ENCODE assay signal across 16 cellular contexts in the genomic region with DNA sequence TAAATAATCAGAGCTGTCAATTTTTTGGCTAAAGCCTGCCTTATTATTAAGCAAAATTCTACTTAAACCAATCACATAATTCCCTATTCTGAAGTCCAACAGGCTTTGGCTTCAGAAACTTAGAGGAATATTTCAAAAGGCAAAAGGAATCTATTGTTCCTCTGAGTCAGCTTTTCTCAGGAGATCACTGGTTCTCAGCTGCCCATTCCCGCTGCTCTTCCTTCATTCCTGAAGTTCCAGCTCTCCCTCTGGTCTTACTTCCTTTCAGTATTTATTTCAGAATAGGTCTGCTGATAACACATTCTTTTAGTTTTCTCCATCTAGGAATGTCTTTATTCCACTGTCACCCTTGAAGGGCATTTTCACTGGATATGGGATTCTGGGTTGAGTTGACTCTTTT.
A peak's percentile ranks its signal among the peaks of the same experiment; 100 is the strongest.
DNase-seq lines count a peak whose midpoint lies in the region; ATAC-seq and TF ChIP-seq lines count a peak whose summit lies in the region.
"Had no signal": no experiment of that assay in that cellular context is flagged by ENCODE, and none has a peak within 500 bp of the region (broad histone marks: within the 10 kb centered on the region; RNA-seq: fewer than 3 reads in every experiment).

No MANE protein-coding gene starts in this region.

- no peak overlapping the region for H3K4ac ChIP-seq in mesenchymal stem cell (ENCODE audit: low read depth in 1 of 2, low read length in 2 of 2)

- H3K79me2 ChIP-seq in ACC112 (ENCODE audit: control insufficient read depth, insufficient read depth, low read length, unreplicated experiment) = no peaks in the 10 kb centered on the region
- no peaks in the 10 kb centered on the region for H3K79me2 ChIP-seq in Loucy (ENCODE audit: insufficient read depth, low read length)
- no peaks in the 10 kb centered on the region for H3K79me2 ChIP-seq in Karpas-422 (ENCODE audit: low read length)

- no peak overlapping the region for H3K18ac ChIP-seq in mesenchymal stem cell (ENCODE audit: low read depth in 1 of 2, low read length in 2 of 2)

- no peak overlapping the region for H3K4me2 ChIP-seq in Loucy (ENCODE audit: low read depth, low read length, poor library complexity, severe bottlenecking)
- H3K4me2 ChIP-seq in mesenchymal stem cell (ENCODE audit: low read length, poor library complexity, severe bottlenecking) = no peak overlapping the region
- H3K4me2 ChIP-seq in Karpas-422 (ENCODE audit: low read depth, low read length, poor library complexity, severe bottlenecking) = no peak overlapping the region

- peaks cover 6% of the 10 kb centered on the region for H3K79me1 ChIP-seq in mesenchymal stem cell (replicated peaks; ENCODE audit: low read length, poor library complexity, severe bottlenecking)

- H2AK5ac ChIP-seq in mesenchymal stem cell (ENCODE audit: low read length, severe bottlenecking) = no peak overlapping the region

- no peaks in the 10 kb centered on the region for H3F3A ChIP-seq in Loucy (ENCODE audit: low read depth)

- H3K4me3 ChIP-seq in ACC112 (ENCODE audit: low read depth, low read length) (peak overlapping the region; percentile 3; the same call in 1 of the 2 replicates), Loucy (ENCODE audit: low read length, poor library complexity, severe bottlenecking) (no peak overlapping the region), mesenchymal stem cell (ENCODE audit: insufficient read depth in 1 of 2, low read depth in 1 of 2, low read length in 2 of 2) (peak overlapping the region in 1 of 2 experiments; percentile 38), Karpas-422 (ENCODE audit: low read length) (no peak overlapping the region)
- H3K4me3 ChIP-seq: heart right ventricle, upper lobe of left lung had no signal

- no peak overlapping the region for H2BK5ac ChIP-seq in mesenchymal stem cell (ENCODE audit: low read depth, low read length, poor library complexity, severe bottlenecking)

- H4K91ac ChIP-seq in mesenchymal stem cell (ENCODE audit: low read length) = no peak overlapping the region

- no peak overlapping the region for H2BK15ac ChIP-seq in mesenchymal stem cell (ENCODE audit: low read depth, poor library complexity, severe bottlenecking)

- H3K9me2 ChIP-seq in Loucy (replicated peaks; ENCODE audit: low read depth, low read length) = no peaks in the 10 kb centered on the region
- H3K9me2 ChIP-seq in Karpas-422 (replicated peaks; ENCODE audit: insufficient read depth, low read length) = no peaks in the 10 kb centered on the region

- H3K23ac ChIP-seq in mesenchymal stem cell (ENCODE audit: low read length in 2 of 2) = no peak overlapping the region

- H2BK120ac ChIP-seq in mesenchymal stem cell (ENCODE audit: low read depth, low read length) = no peak overlapping the region

- no peak overlapping the region for H2BK12ac ChIP-seq in mesenchymal stem cell (ENCODE audit: low read length in 2 of 2)

- no peaks in the 10 kb centered on the region for H4K20me1 ChIP-seq in Loucy (ENCODE audit: insufficient read depth, low read length, poor library complexity, severe bottlenecking)
- H4K20me1 ChIP-seq in Karpas-422 (ENCODE audit: insufficient read depth, low read depth, low read length) = no peaks in the 10 kb centered on the region

- TF ChIP-seq CTCF in Loucy (conservative IDR thresholded peaks at IDR 0.05; ENCODE audit: low read length) (no peak), omental fat pad (IDR thresholded peaks at IDR 0.05) (no peak)

- 0% methylated on average over 1 of the region's 1 CpG for WGBS in mesenchymal stem cell

- H3K27me3 ChIP-seq in ACC112 (ENCODE audit: insufficient read depth, low read length) (no peaks in the 10 kb centered on the region), Loucy (ENCODE audit: insufficient read depth, low read length, poor library complexity, severe bottlenecking) (no peaks in the 10 kb centered on the region), mesenchymal stem cell (ENCODE audit: control insufficient read depth in 1 of 2, insufficient read depth in 1 of 2, low read length in 2 of 2) (no peaks in the 10 kb centered on the region), Karpas-422 (ENCODE audit: low read length) (no peaks in the 10 kb centered on the region)
- H3K27me3 ChIP-seq: heart right ventricle, upper lobe of left lung had no signal

- no peak overlapping the region for H3K14ac ChIP-seq in mesenchymal stem cell (ENCODE audit: low read length in 2 of 2)

- DNase-seq in dermis blood vessel endothelial cell (peak; percentile 38), mesenchymal stem cell (peak; percentile 76), Karpas-422 (no peak), omental fat pad (ENCODE audit: low spot score) (no peak)
- DNase-seq: activated CD4-positive, CD25-positive, alpha-beta regulatory T cell; activated CD8-positive, alpha-beta memory T cell treated with anti-CD3 and anti-CD28 coated beads, Interleukin-2, amount 50 U/mL, for 4 hours; heart right ventricle; NCI-H2029 treated with DMSO at 0.1 percent for 48 hours; SHP77 treated with DMSO at 0.1 percent for 48 hours; stimulated activated CD8-positive, alpha-beta memory T cell treated with anti-CD3 and anti-CD28 coated beads, Interleukin-4, amount 100 ng/mL, for 48 hours; upper lobe of left lung had no signal

- H3K27ac ChIP-seq in ACC112 (ENCODE audit: low read depth, low read length) (peak overlapping the region; percentile 25; the same call in 1 of the 2 replicates), mesenchymal stem cell (ENCODE audit: low read length, poor library complexity, severe bottlenecking) (peak overlapping the region; percentile 88), Karpas-422 (ENCODE audit: low read length) (no peak overlapping the region)
- H3K27ac ChIP-seq: neutrophil had no signal

- peaks cover 13% of the 10 kb centered on the region for H3K4me1 ChIP-seq in ACC112 (ENCODE audit: control insufficient read depth, insufficient read depth, low read length, unreplicated experiment)
- H3K4me1 ChIP-seq in Loucy (ENCODE audit: insufficient read depth, low read length, poor library complexity, severe bottlenecking) = peaks cover 27% of the 10 kb centered on the region
- peaks cover 9% of the 10 kb centered on the region for H3K4me1 ChIP-seq in mesenchymal stem cell (ENCODE audit: control insufficient read depth, insufficient read depth, low read depth, low read length)
- H3K4me1 ChIP-seq in Karpas-422 (ENCODE audit: low read length) = peaks cover 6% of the 10 kb centered on the region
- H3K4me1 ChIP-seq: upper lobe of left lung had no signal

- no peak overlapping the region for H3K9ac ChIP-seq in Loucy (ENCODE audit: low read depth, low read length, poor library complexity, severe bottlenecking)
- peak overlapping the region; percentile 62 for H3K9ac ChIP-seq in mesenchymal stem cell (ENCODE audit: low read length)
- no peak overlapping the region for H3K9ac ChIP-seq in Karpas-422 (ENCODE audit: low read length)

- no peak for ATAC-seq in HG02840 (IDR thresholded peaks at IDR 0.05; ENCODE audit: low FRiP score, unreplicated experiment)
- no peak for ATAC-seq in GM21529 (IDR thresholded peaks at IDR 0.05; ENCODE audit: unreplicated experiment)
- no peak for ATAC-seq in omental fat pad (ENCODE audit: low FRiP score)

- H2AFZ ChIP-seq in ACC112 (ENCODE audit: low read length, unreplicated experiment) = peak overlapping the region; percentile 43
- 0 out of 2 replicates have a peak overlapping the region, but pooled peaks have one; percentile 22 for H2AFZ ChIP-seq in Loucy (ENCODE audit: low read length)
- H2AFZ ChIP-seq in mesenchymal stem cell (ENCODE audit: low read depth, low read length) = no peak overlapping the region
- no peak overlapping the region for H2AFZ ChIP-seq in Karpas-422 (ENCODE audit: low read length)

- H3K9me3 ChIP-seq in Loucy (ENCODE audit: insufficient read depth, low read depth, low read length) (no peaks in the 10 kb centered on the region), mesenchymal stem cell (ENCODE audit: control insufficient read depth, low read length) (no peaks in the 10 kb centered on the region), Karpas-422 (ENCODE audit: low read length) (no peaks in the 10 kb centered on the region)
- H3K9me3 ChIP-seq: heart right ventricle, neutrophil, upper lobe of left lung had no signal

- H3K36me3 ChIP-seq in ACC112 (ENCODE audit: insufficient read depth, low read length) = no peaks in the 10 kb centered on the region
- H3K36me3 ChIP-seq in Loucy (ENCODE audit: insufficient read depth, low read length) = no peaks in the 10 kb centered on the region
- no peaks in the 10 kb centered on the region for H3K36me3 ChIP-seq in mesenchymal stem cell (ENCODE audit: control insufficient read depth in 1 of 2, insufficient read depth in 2 of 2, low read depth in 1 of 2, low read length in 2 of 2)
- no peaks in the 10 kb centered on the region for H3K36me3 ChIP-seq in Karpas-422 (ENCODE audit: insufficient read depth, low read length)
- H3K36me3 ChIP-seq: neutrophil had no signal

- no peak overlapping the region for H4K8ac ChIP-seq in mesenchymal stem cell (ENCODE audit: low read length)

Comparison
In these comparisons a context has a peak if more than half of its experiments do, and no peak if none do; other contexts are left out.
1. H2AFZ ChIP-seq: peak in ACC112 (single experiment) and Loucy (single experiment); none in mesenchymal stem cell (single experiment) and Karpas-422 (single experiment).
2. DNase-seq: peak in dermis blood vessel endothelial cell (single experiment) and mesenchymal stem cell (single experiment); none in Karpas-422 (single experiment) and omental fat pad (single experiment).